1 cellular context compared by ENCODE assay signal in genomic region chr3:105503191-105503593, GRCh38.
TF ChIP-seq lines count a peak whose summit lies in the region.

No MANE protein-coding gene starts in this region.

TF ChIP-seq in HepG2, 621 proteins besides CTCF, POLR2A, EP300 and RAD21 (continued from another document and continues in another):
- no peak for TF ChIP-seq ZNF574 (CRISPR knock-in tag; IDR thresholded peaks at IDR 0.05)
- TF ChIP-seq NFYC (CRISPR knock-in tag; IDR thresholded peaks at IDR 0.05), result no peak
- no peak for TF ChIP-seq ZBTB7A (CRISPR knock-in tag; IDR thresholded peaks at IDR 0.05)
- peak; percentile 96 for TF ChIP-seq ONECUT2 (CRISPR knock-in tag; IDR thresholded peaks at IDR 0.05)
- TF ChIP-seq CBFB (CRISPR knock-in tag; IDR thresholded peaks at IDR 0.05), result 0 out of 2 replicates have a peak, but pooled peaks have one; percentile 43
- peak; percentile 98 for TF ChIP-seq PAXIP1 (CRISPR knock-in tag; conservative IDR thresholded peaks at IDR 0.05)
- peak; percentile 50; the same call in 1 of the 2 replicates for TF ChIP-seq DRAP1 (CRISPR knock-in tag; IDR thresholded peaks at IDR 0.05)
- no peak for TF ChIP-seq GZF1 (CRISPR knock-in tag; IDR thresholded peaks at IDR 0.05)
- TF ChIP-seq U2AF1 (optimal IDR thresholded peaks at IDR 0.05; ENCODE audit: low read depth, low read length), result no peak
- TF ChIP-seq MIXL1 (CRISPR knock-in tag; IDR thresholded peaks at IDR 0.05), result peak; percentile 90
- TF ChIP-seq ZNF646 (CRISPR knock-in tag; IDR thresholded peaks at IDR 0.05), result peak; percentile 88
- peak; percentile 60; the same call in 1 of the 2 replicates for TF ChIP-seq HOXA5 (CRISPR knock-in tag; IDR thresholded peaks at IDR 0.05)
- no peak for TF ChIP-seq SRSF4 (IDR thresholded peaks at IDR 0.05; ENCODE audit: low read depth, low read length, poor library complexity, severe bottlenecking)
- TF ChIP-seq SNAPC4 (CRISPR knock-in tag; IDR thresholded peaks at IDR 0.05), result 0 out of 2 replicates have a peak, but pooled peaks have one; percentile 57
- TF ChIP-seq ELF4 (CRISPR knock-in tag; IDR thresholded peaks at IDR 0.05; ENCODE audit: borderline replicate concordance), result no peak
- TF ChIP-seq GMEB2 (CRISPR knock-in tag; IDR thresholded peaks at IDR 0.05; ENCODE audit: low read depth), result no peak
- no peak for TF ChIP-seq CCDC6 (CRISPR knock-in tag; IDR thresholded peaks at IDR 0.05)
- TF ChIP-seq AKNA (CRISPR knock-in tag; IDR thresholded peaks at IDR 0.05; ENCODE audit: borderline replicate concordance), result no peak
- 0 out of 2 replicates have a peak, but pooled peaks have one; percentile 64 for TF ChIP-seq SMARCE1 (IDR thresholded peaks at IDR 0.05; ENCODE audit: borderline replicate concordance)
- TF ChIP-seq ZNF607 (CRISPR knock-in tag; IDR thresholded peaks at IDR 0.05; ENCODE audit: borderline replicate concordance), result no peak
- TF ChIP-seq BCL3 (CRISPR knock-in tag; IDR thresholded peaks at IDR 0.05), result no peak
- TF ChIP-seq HOXD1 (CRISPR knock-in tag; IDR thresholded peaks at IDR 0.05), result peak; percentile 83
- TF ChIP-seq ZFAT (CRISPR knock-in tag; conservative IDR thresholded peaks at IDR 0.05), result no peak
- peak; percentile 77 for TF ChIP-seq ZFP36 (IDR thresholded peaks at IDR 0.05; ENCODE audit: borderline replicate concordance, low read depth, low read length, partially characterized antibody)
